In genomic region chr16:79895917-79896203, GRCh38 we compare ENCODE assay signal across 20 cellular contexts.
DNase-seq lines count a peak whose midpoint lies in the region; ATAC-seq, FAIRE-seq and TF ChIP-seq lines count a peak whose summit lies in the region.
"Had no signal": no experiment of that assay in that cellular context is flagged by ENCODE, and none has a peak within 500 bp of the region (broad histone marks: within the 10 kb centered on the region; RNA-seq: fewer than 3 reads in every experiment).

No MANE protein-coding gene starts in this region.

- H3K9ac ChIP-seq in K562 (ENCODE audit: insufficient read depth in 1 of 2, low read depth in 2 of 2, low read length in 2 of 2) (no peak overlapping the region), keratinocyte (ENCODE audit: control insufficient read depth, extremely low read depth, insufficient read depth, low read length) (no peak overlapping the region), MM.1S (ENCODE audit: low read length) (no peak overlapping the region)

- no peak overlapping the region for H3K4me2 ChIP-seq in K562 (ENCODE audit: insufficient read depth, low read length)
- H3K4me2 ChIP-seq in keratinocyte (ENCODE audit: control insufficient read depth, extremely low read depth, insufficient read depth, low read depth, low read length): no peak overlapping the region
- H3K4me2 ChIP-seq in MM.1S (ENCODE audit: low read depth, low read length): no peak overlapping the region

- POLR2A ChIA-PET in K562 (lab: Yijun Ruan, JAX): no interaction called here

- H3K27ac ChIP-seq in K562 (ENCODE audit: extremely low read depth, low read depth, low read length) (no peak overlapping the region), keratinocyte (ENCODE audit: control insufficient read depth, insufficient read depth, low read length) (no peak overlapping the region), suprapubic skin (peak overlapping the region; percentile 30), Peyer's patch (no peak overlapping the region), MM.1S (ENCODE audit: low read length) (no peak overlapping the region)

- dilution Hi-C loops in keratinocyte (cut with MboI; ENCODE audit: extremely low pct_ligation_motif_present, low sequenced_read_pairs): no loop called here

- H3K9me1 ChIP-seq in K562 (ENCODE audit: control insufficient read depth, insufficient read depth, low read length) (no peaks in the 10 kb centered on the region), keratinocyte (ENCODE audit: control insufficient read depth, extremely low read depth, insufficient read depth, low read length) (no peaks in the 10 kb centered on the region)

- DNase-seq in K562 (ENCODE audit: extremely low read depth in 1 of 4, low spot score in 3 of 4) (no peak), keratinocyte (ENCODE audit: low read depth, low spot score) (no peak), retina (peak; percentile 12), suprapubic skin (ENCODE audit: low spot score in 2 of 2) (no peak), Peyer's patch (no peak), MM.1S (no peak)
- DNase-seq: C1 segment of cervical spinal cord; Calu3; CD4-positive, alpha-beta memory T cell; COR-L47; DMS53; DMS79 treated with DMSO at 0.1 percent for 48 hours; GF-D8; GOT3; HFFc6 had no signal

- CTCF ChIA-PET in K562 (lab: Yijun Ruan, JAX; ENCODE audit: low intra/inter-chr PET ratio): no interaction called here

- TF ChIP-seq EP300 in K562 (IDR thresholded peaks at IDR 0.05; ENCODE audit: low read length) (no peak), suprapubic skin (IDR thresholded peaks at IDR 0.05) (no peak)

- no peak for FAIRE-seq in K562 (lab: Jason Lieb, UNC)
- FAIRE-seq in keratinocyte (lab: Jason Lieb, UNC): no peak
- FAIRE-seq: GM12891, GM18507, H54 had no signal

- no peak for TF ChIP-seq RAD21 in K562 (CRISPR knock-in tag; conservative IDR thresholded peaks at IDR 0.05 in 1 of 2, IDR thresholded peaks at IDR 0.05 in 1 of 2)

- BruUV-seq in K562 (replicated peaks; lab: Mats Ljungman, UMichigan): no TSS peak

- no peaks in the 10 kb centered on the region for H3K9me2 ChIP-seq in MM.1S (replicated peaks; ENCODE audit: insufficient read depth, low read length)

- in situ Hi-C loops in K562 (cut with MboI): no loop called here

- WGBS in K562 (ENCODE audit: insufficient coverage, low coverage, missing lambda C conversion rate): 86% methylated on average over 6 of the region's 6 CpGs
- 49% methylated on average over 6 of the region's 6 CpGs for WGBS in suprapubic skin

- H3K79me2 ChIP-seq in K562 (ENCODE audit: control insufficient read depth, insufficient read depth, low read length) (no peaks in the 10 kb centered on the region), keratinocyte (ENCODE audit: control insufficient read depth, insufficient read depth, low read length) (no peaks in the 10 kb centered on the region), MM.1S (ENCODE audit: low read length) (no peaks in the 10 kb centered on the region)

- TF ChIP-seq POLR2A in K562 (conservative IDR thresholded peaks at IDR 0.05) (no peak), suprapubic skin (IDR thresholded peaks at IDR 0.05) (no peak), Peyer's patch (IDR thresholded peaks at IDR 0.05) (no peak)

- no peaks in the 10 kb centered on the region for H4K20me1 ChIP-seq in K562 (replicated peaks; ENCODE audit: control insufficient read depth, insufficient read depth, low read length)
- H4K20me1 ChIP-seq in keratinocyte (ENCODE audit: control insufficient read depth, extremely low read depth, insufficient read depth, low read length): no peaks in the 10 kb centered on the region
- H4K20me1 ChIP-seq in MM.1S (ENCODE audit: insufficient read depth, low read length): no peaks in the 10 kb centered on the region

- H3K27me3 ChIP-seq in K562 (ENCODE audit: control insufficient read depth in 2 of 2, insufficient read depth in 2 of 2, low read length in 2 of 2): no peaks in the 10 kb centered on the region
- no peaks in the 10 kb centered on the region for H3K27me3 ChIP-seq in keratinocyte (ENCODE audit: control insufficient read depth, extremely low read depth, insufficient read depth, low read length)
- H3K27me3 ChIP-seq in suprapubic skin: no peaks in the 10 kb centered on the region
- H3K27me3 ChIP-seq in Peyer's patch: no peaks in the 10 kb centered on the region
- no peaks in the 10 kb centered on the region for H3K27me3 ChIP-seq in MM.1S (replicated peaks; ENCODE audit: insufficient read depth, low read length)

- H3K36me3 ChIP-seq in K562 (ENCODE audit: control insufficient read depth, insufficient read depth, low read length): no peaks in the 10 kb centered on the region
- no peaks in the 10 kb centered on the region for H3K36me3 ChIP-seq in keratinocyte (ENCODE audit: control insufficient read depth in 2 of 2, extremely low read depth in 1 of 2, insufficient read depth in 2 of 2, low read length in 2 of 2)
- H3K36me3 ChIP-seq in suprapubic skin: no peaks in the 10 kb centered on the region
- H3K36me3 ChIP-seq in Peyer's patch: no peaks in the 10 kb centered on the region
- H3K36me3 ChIP-seq in MM.1S (replicated peaks; ENCODE audit: insufficient read depth, low read length): no peaks in the 10 kb centered on the region
- H3K36me3 ChIP-seq: HAP-1 had no signal

- TF ChIP-seq CTCF in K562 (IDR thresholded peaks at IDR 0.05 in 2 of 3, conservative IDR thresholded peaks at IDR 0.05 in 1 of 3; ENCODE audit: insufficient read depth in 2 of 3, low read depth in 1 of 3, low read length in 3 of 3): no peak
- no peak for TF ChIP-seq CTCF in keratinocyte (optimal IDR thresholded peaks at IDR 0.05 in 1 of 3, IDR thresholded peaks at IDR 0.05 in 1 of 3, conservative IDR thresholded peaks at IDR 0.05 in 1 of 3; ENCODE audit: extremely low read depth in 1 of 3, insufficient read depth in 2 of 3, low read length in 3 of 3)
- TF ChIP-seq CTCF in suprapubic skin (IDR thresholded peaks at IDR 0.05): no peak
- no peak for TF ChIP-seq CTCF in Peyer's patch (IDR thresholded peaks at IDR 0.05)
- no peak for TF ChIP-seq CTCF in MM.1S (IDR thresholded peaks at IDR 0.05; ENCODE audit: low read length)

- H3K9me3 ChIP-seq in K562 (replicated peaks; ENCODE audit: control insufficient read depth, insufficient read depth, low read depth, low read length) (no peaks in the 10 kb centered on the region), keratinocyte (ENCODE audit: control insufficient read depth, low read depth, low read length) (no peaks in the 10 kb centered on the region), suprapubic skin (no peaks in the 10 kb centered on the region), Peyer's patch (no peaks in the 10 kb centered on the region), MM.1S (replicated peaks; ENCODE audit: insufficient read depth, low read length) (no peaks in the 10 kb centered on the region)
- H3K9me3 ChIP-seq: HAP-1 had no signal

- no peak for ATAC-seq in K562
- ATAC-seq in GM21529 (IDR thresholded peaks at IDR 0.05; ENCODE audit: unreplicated experiment): no peak

- H2AFZ ChIP-seq in K562 (ENCODE audit: low read depth, low read length) (peak overlapping the region; percentile 11; the same call in 1 of the 2 replicates), keratinocyte (ENCODE audit: control insufficient read depth, low read length) (peak overlapping the region; percentile 27), MM.1S (ENCODE audit: low read length) (no peak overlapping the region)

- H3K4me3 ChIP-seq in K562 (no peak overlapping the region), keratinocyte (ENCODE audit: control insufficient read depth in 2 of 3, extremely low read depth in 1 of 3, insufficient read depth in 2 of 3, low read depth in 1 of 3, low read length in 3 of 3) (no peak overlapping the region), suprapubic skin (no peak overlapping the region), Peyer's patch (no peak overlapping the region), MM.1S (ENCODE audit: low read length) (no peak overlapping the region)
- H3K4me3 ChIP-seq: HAP-1 had no signal

- H3K4me1 ChIP-seq in K562 (replicated peaks in 1 of 2; ENCODE audit: control insufficient read depth in 2 of 2, insufficient read depth in 2 of 2, low read length in 2 of 2) (peaks cover 0 to 26% of the 10 kb centered on the region in 2 experiments; a peak in 4 of 5 replicates), keratinocyte (ENCODE audit: control insufficient read depth, extremely low read depth, insufficient read depth, low read length) (peaks cover 4% of the 10 kb centered on the region), suprapubic skin (peaks cover 18% of the 10 kb centered on the region), Peyer's patch (peaks cover 0 to 29% (median 3%) of the 10 kb centered on the region in 4 donors), MM.1S (ENCODE audit: low read length) (no peaks in the 10 kb centered on the region)
- H3K4me1 ChIP-seq: HAP-1 had no signal

- no peaks in the 10 kb centered on the region for H3F3A ChIP-seq in MM.1S (ENCODE audit: insufficient read depth, low read length)

- intact Hi-C loops in K562 (cut with micrococcal nuclease): loop anchor here (5.0 kb wide), 1 partner anchor 76 kb away; no protein-coding TSS in a partner anchor

TF ChIP-seq in K562, 482 proteins besides CTCF, POLR2A, EP300 and RAD21 (continues in another document):
- TF ChIP-seq, protein P1, sequence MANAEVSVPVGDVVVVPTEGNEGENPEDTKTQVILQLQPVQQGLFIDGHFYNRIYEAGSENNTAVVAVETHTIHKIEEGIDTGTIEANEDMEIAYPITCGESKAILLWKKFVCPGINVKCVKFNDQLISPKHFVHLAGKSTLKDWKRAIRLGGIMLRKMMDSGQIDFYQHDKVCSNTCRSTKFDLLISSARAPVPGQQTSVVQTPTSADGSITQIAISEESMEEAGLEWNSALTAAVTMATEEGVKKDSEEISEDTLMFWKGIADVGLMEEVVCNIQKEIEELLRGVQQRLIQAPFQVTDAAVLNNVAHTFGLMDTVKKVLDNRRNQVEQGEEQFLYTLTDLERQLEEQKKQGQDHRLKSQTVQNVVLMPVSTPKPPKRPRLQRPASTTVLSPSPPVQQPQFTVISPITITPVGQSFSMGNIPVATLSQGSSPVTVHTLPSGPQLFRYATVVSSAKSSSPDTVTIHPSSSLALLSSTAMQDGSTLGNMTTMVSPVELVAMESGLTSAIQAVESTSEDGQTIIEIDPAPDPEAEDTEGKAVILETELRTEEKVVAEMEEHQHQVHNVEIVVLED (CRISPR knock-in tag; IDR thresholded peaks at IDR 0.05): no peak
- TF ChIP-seq EWSR1 (IDR thresholded peaks at IDR 0.05; ENCODE audit: borderline replicate concordance, low read depth, partially characterized antibody): no peak
- TF ChIP-seq ZNF444 (CRISPR knock-in tag; IDR thresholded peaks at IDR 0.05): no peak
- no peak for TF ChIP-seq GATAD2B (IDR thresholded peaks at IDR 0.05; ENCODE audit: borderline replicate concordance)
- TF ChIP-seq, protein P2, sequence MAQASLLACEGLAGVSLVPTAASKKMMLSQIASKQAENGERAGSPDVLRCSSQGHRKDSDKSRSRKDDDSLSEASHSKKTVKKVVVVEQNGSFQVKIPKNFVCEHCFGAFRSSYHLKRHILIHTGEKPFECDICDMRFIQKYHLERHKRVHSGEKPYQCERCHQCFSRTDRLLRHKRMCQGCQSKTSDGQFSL (CRISPR knock-in tag; IDR thresholded peaks at IDR 0.05): no peak
- TF ChIP-seq, protein P2 (tag; IDR thresholded peaks at IDR 0.05): no peak
